ENCODE assay signal across 8 cellular contexts in genomic region chr12:51814311-51815088, GRCh38. TPM values are rescaled to one million over a fixed set of nuclear protein-coding genes. Genes with fewer than 3 reads are reported as not detected.
DNase-seq lines count a peak whose midpoint lies in the region; ATAC-seq and TF ChIP-seq lines count a peak whose summit lies in the region.

No MANE protein-coding gene starts in this region.

- H2AFZ ChIP-seq in ACC112 (ENCODE audit: low read length, unreplicated experiment): peak overlapping the region; percentile 90
- H2AFZ ChIP-seq in GM23338: peak overlapping the region; percentile 90
- peak overlapping the region; percentile 70 for H2AFZ ChIP-seq in neural progenitor cell (replicated peaks)

- H3K27ac Mint-ChIP-seq in GM23338: no peak overlapping the region
- H3K27ac Mint-ChIP-seq in activated naive CD4-positive, alpha-beta T cell treated with anti-CD3 and anti-CD28 coated beads for 36 hours: no peak overlapping the region
- no peak overlapping the region for H3K27ac Mint-ChIP-seq in neural progenitor cell

- intact Hi-C loops in activated naive CD4-positive, alpha-beta T cell treated with anti-CD3 and anti-CD28 coated beads for 36 hours (cut with micrococcal nuclease): loop anchor here (2.0 kb wide), 1 partner anchor 394 kb away; no protein-coding TSS in a partner anchor

- H3K9me3 ChIP-seq in gastroesophageal sphincter (no peaks in the 10 kb centered on the region), neural progenitor cell (ENCODE audit: low read depth) (no peaks in the 10 kb centered on the region)

- peak; percentile 89 for DNase-seq in GM23338 (ENCODE audit: low spot score)
- DNase-seq in RPMI7951 (ENCODE audit: low read depth): peak; percentile 24
- peak; percentile 75 for DNase-seq in activated naive CD4-positive, alpha-beta T cell treated with anti-CD3 and anti-CD28 coated beads for 36 hours
- DNase-seq in neural progenitor cell (ENCODE audit: low spot score): peak; percentile 92
- DNase-seq in superior temporal gyrus (ENCODE audit: extremely low spot score): peak; percentile 64

- peaks cover 13% of the 10 kb centered on the region; the same call in 1 of the 2 replicates for H3F3A ChIP-seq in GM23338 (replicated peaks; ENCODE audit: low read depth)
- H3F3A ChIP-seq in neural progenitor cell (ENCODE audit: low read depth): peaks cover 32% of the 10 kb centered on the region

- peak overlapping the region; percentile 74 for H3K4me3 Mint-ChIP-seq in GM23338
- H3K4me3 Mint-ChIP-seq in activated naive CD4-positive, alpha-beta T cell treated with anti-CD3 and anti-CD28 coated beads for 36 hours: peak overlapping the region; percentile 65
- H3K4me3 Mint-ChIP-seq in neural progenitor cell: peak overlapping the region; percentile 83

- H3K27ac ChIP-seq in ACC112 (ENCODE audit: low read depth, low read length) (0 out of 2 replicates have a peak overlapping the region, but pooled peaks have one; percentile 13), GM23338 (ENCODE audit: low read depth) (no peak overlapping the region), gastroesophageal sphincter (peak overlapping the region in 3 of 4 donors; percentile 73 to 82 (median 76)), neural progenitor cell (no peak overlapping the region)

- TF ChIP-seq CTCF in GM23338 (conservative IDR thresholded peaks at IDR 0.05; ENCODE audit: low read depth in 2 of 2): peak; percentile 27 to 77; a peak in 3 of 4 replicates
- TF ChIP-seq CTCF in gastroesophageal sphincter (IDR thresholded peaks at IDR 0.05): peak in 3 of 4 experiments; percentile 62 to 66 (median 64)
- TF ChIP-seq CTCF in neural progenitor cell (IDR thresholded peaks at IDR 0.05): peak; percentile 64

- peak overlapping the region; percentile 87 for H3K4me2 ChIP-seq in GM23338
- peak overlapping the region; percentile 81 for H3K4me2 ChIP-seq in neural progenitor cell

- H4K20me1 ChIP-seq in GM23338 (replicated peaks; ENCODE audit: insufficient read depth) (no peaks in the 10 kb centered on the region; the same call in 1 of the 2 replicates), neural progenitor cell (ENCODE audit: low read depth) (peaks cover 23% of the 10 kb centered on the region)

- H3K79me2 ChIP-seq in ACC112 (ENCODE audit: control insufficient read depth, insufficient read depth, low read length, unreplicated experiment) (no peaks in the 10 kb centered on the region), GM23338 (replicated peaks; ENCODE audit: insufficient read depth) (no peaks in the 10 kb centered on the region), neural progenitor cell (ENCODE audit: low read depth) (no peaks in the 10 kb centered on the region)

- H3K4me1 Mint-ChIP-seq in GM23338 (peaks cover 27% of the 10 kb centered on the region), neural progenitor cell (peaks cover 23% of the 10 kb centered on the region)
- peaks cover 2% of the 10 kb centered on the region for H3K4me1 Mint-ChIP-seq in activated naive CD4-positive, alpha-beta T cell treated with anti-CD3 and anti-CD28 coated beads for 36 hours (ENCODE audit: low read depth)

- ATAC-seq in GM23338 (peak; percentile 64), gastroesophageal sphincter (peak; percentile 89), HG03196 (IDR thresholded peaks at IDR 0.05; ENCODE audit: unreplicated experiment) (no peak)

- H3K36me3 Mint-ChIP-seq in GM23338 (ENCODE audit: low read depth): no peaks in the 10 kb centered on the region; the same call in 2 of the 3 replicates
- no peaks in the 10 kb centered on the region for H3K36me3 Mint-ChIP-seq in activated naive CD4-positive, alpha-beta T cell treated with anti-CD3 and anti-CD28 coated beads for 36 hours (ENCODE audit: low read depth)
- H3K36me3 Mint-ChIP-seq in neural progenitor cell: peaks cover 4% of the 10 kb centered on the region

- TF ChIP-seq POLR2A in gastroesophageal sphincter (IDR thresholded peaks at IDR 0.05): peak; percentile 32 to 59

- H3K9me2 ChIP-seq in GM23338 (ENCODE audit: insufficient read depth): no peaks in the 10 kb centered on the region

- 40% methylated on average over 3 of the region's 100 CpGs; no CpG with 5 or more reads in 1 of the 2 donors for WGBS in gastroesophageal sphincter (ENCODE audit: low coverage in 1 of 2), 2 donors

- no peaks in the 10 kb centered on the region for H3K27me3 ChIP-seq in ACC112 (ENCODE audit: insufficient read depth, low read length)
- peaks cover 60% of the 10 kb centered on the region for H3K27me3 ChIP-seq in GM23338 (ENCODE audit: insufficient read depth)
- peaks cover 55% of the 10 kb centered on the region for H3K27me3 ChIP-seq in gastroesophageal sphincter
- H3K27me3 ChIP-seq in neural progenitor cell: peaks cover 31% of the 10 kb centered on the region

- peaks cover 27% of the 10 kb centered on the region for H3K27me3 Mint-ChIP-seq in GM23338 (ENCODE audit: insufficient read depth, low read depth, poor library complexity)
- peaks cover 5% of the 10 kb centered on the region for H3K27me3 Mint-ChIP-seq in activated naive CD4-positive, alpha-beta T cell treated with anti-CD3 and anti-CD28 coated beads for 36 hours (ENCODE audit: low read depth)
- peaks cover 33% of the 10 kb centered on the region for H3K27me3 Mint-ChIP-seq in neural progenitor cell (ENCODE audit: insufficient read depth, low read depth)

- H3K4me3 ChIP-seq in ACC112 (ENCODE audit: low read depth, low read length) (peak overlapping the region; percentile 78), GM23338 (peak overlapping the region; percentile 80), gastroesophageal sphincter (peak overlapping the region; percentile 20 to 60), neural progenitor cell (peak overlapping the region; percentile 60)

- peak overlapping the region; percentile 6 for H3K9ac ChIP-seq in neural progenitor cell

- H3K36me3 ChIP-seq in ACC112 (ENCODE audit: insufficient read depth, low read length) (no peaks in the 10 kb centered on the region), GM23338 (ENCODE audit: insufficient read depth) (no peaks in the 10 kb centered on the region), gastroesophageal sphincter (no peaks in the 10 kb centered on the region), neural progenitor cell (no peaks in the 10 kb centered on the region)

- H3K9me3 Mint-ChIP-seq in GM23338 (no peaks in the 10 kb centered on the region; the same call in 1 of the 3 replicates), neural progenitor cell (no peaks in the 10 kb centered on the region)
- no peaks in the 10 kb centered on the region for H3K9me3 Mint-ChIP-seq in activated naive CD4-positive, alpha-beta T cell treated with anti-CD3 and anti-CD28 coated beads for 36 hours

- CTCF ChIA-PET in activated naive CD4-positive, alpha-beta T cell treated with anti-CD3 and anti-CD28 coated beads for 36 hours (lab: Charles Lee): interaction anchor here (0.5 to 1.6 kb wide), 9 partner anchors 9 to 133 kb away, joined by 3 to 9 read pairs (median 5); no protein-coding TSS in a partner anchor

- TF ChIP-seq EP300 in gastroesophageal sphincter (IDR thresholded peaks at IDR 0.05): no peak

- H3K4me1 ChIP-seq in ACC112 (ENCODE audit: control insufficient read depth, insufficient read depth, low read length, unreplicated experiment) (peaks cover 14% of the 10 kb centered on the region), GM23338 (ENCODE audit: insufficient read depth) (peaks cover 17% of the 10 kb centered on the region), gastroesophageal sphincter (peaks cover 0 to 14% (median 0%) of the 10 kb centered on the region in 3 donors), neural progenitor cell (no peaks in the 10 kb centered on the region)

TF ChIP-seq in GM23338, 12 proteins besides CTCF, POLR2A, EP300 and RAD21 (continues in another document):
- TF ChIP-seq ZNF331 (CRISPR knock-in tag; IDR thresholded peaks at IDR 0.05; ENCODE audit: low read depth) (no peak), POLR2AphosphoS5 (IDR thresholded peaks at IDR 0.05; ENCODE audit: low read depth) (peak; percentile 49; the same call in 1 of the 2 replicates), ZNF114 (CRISPR knock-in tag; IDR thresholded peaks at IDR 0.05) (no peak)

RNA-seq across cellular contexts. Expression of gene FIGNL2, which starts 34.0 kb away (rescaled TPM):
- total RNA-seq in GM23338 (2014; rRNA removed; shearing (Covaris generic)): 4.1 and 5.2 TPM in 2 replicates
- polyA plus RNA-seq in GM23338 (2016; fragmentation: Nextera tagmentation; extraction: Ambion mirVana): 1.1 and 1.4 TPM in 2 replicates
- not detected in 2 replicates for total RNA-seq in RPMI7951 (2014; rRNA removed; shearing (Covaris generic))
- total RNA-seq in activated naive CD4-positive, alpha-beta T cell treated with anti-CD3 and anti-CD28 coated beads for 36 hours: under 1 TPM; 0.25 to 0.36 TPM
- total RNA-seq in gastroesophageal sphincter: under 1 TPM in 3 of 4 donors, not detected in 1; 0.13 to 0.35 (median 0.16) TPM
- 9.3 and 25.1 TPM in 2 replicates for total RNA-seq in neural progenitor cell (ENCODE audit: low replicate concordance)

Comparison
In these comparisons a context has a peak if more than half of its experiments do, and no peak if none do; other contexts are left out.
1. H3K27ac ChIP-seq: peak in ACC112 (single experiment) and gastroesophageal sphincter (3 of 4); none in GM23338 (single experiment) and neural progenitor cell (single experiment).
2. DNase-seq: peak in every context shown above with its lines; median percentile 92 in neural progenitor cell; 89 in GM23338; 75 in activated naive CD4-positive, alpha-beta T cell treated with anti-CD3 and anti-CD28 coated beads for 36 hours; 64 in superior temporal gyrus; 24 in RPMI7951.
3. Peak in every context shown above with its lines, with median percentiles within 50 percentile points of each other: H2AFZ ChIP-seq, H3K4me3 ChIP-seq, H3K4me3 Mint-ChIP-seq and CTCF ChIP-seq.